ENCODE assay signal across 17 cellular contexts in the genomic region with DNA sequence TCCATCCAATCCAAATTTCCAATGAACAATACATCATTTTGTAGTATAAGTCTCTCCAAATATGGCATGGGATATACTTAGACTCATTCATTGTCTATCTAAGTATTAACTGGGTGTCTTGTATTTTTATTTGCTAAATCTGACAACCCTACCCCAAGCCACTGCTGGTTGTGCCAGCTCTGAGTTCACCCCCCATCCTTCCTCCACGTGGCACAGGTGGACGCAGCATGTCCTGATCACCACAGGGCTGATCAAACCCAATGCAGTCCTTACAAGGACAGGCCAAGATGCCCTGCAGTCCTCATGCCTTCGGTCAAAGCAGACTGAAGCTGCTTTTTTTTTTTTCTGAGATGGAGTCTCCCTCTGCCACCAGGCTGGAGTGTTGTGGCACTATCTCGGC.
A peak's percentile ranks its signal among the peaks of the same experiment; 100 is the strongest.
DNase-seq lines count a peak whose midpoint lies in the region; ATAC-seq and TF ChIP-seq lines count a peak whose summit lies in the region.
"Had no signal": no experiment of that assay in that cellular context is flagged by ENCODE, and none has a peak within 500 bp of the region (broad histone marks: within the 10 kb centered on the region; RNA-seq: fewer than 3 reads in every experiment).

No MANE protein-coding gene starts in this region.

- H3K4me3 ChIP-seq in left ventricle myocardium inferior = no peak overlapping the region
- H3K4me3 ChIP-seq in esophagus squamous epithelium = no peak overlapping the region
- no peak overlapping the region for H3K4me3 ChIP-seq in vagina
- no peak overlapping the region for H3K4me3 ChIP-seq in MM.1S (ENCODE audit: low read length)

- H3K27me3 Mint-ChIP-seq in osteocyte (ENCODE audit: unreplicated experiment) = peaks cover 3% of the 10 kb centered on the region
- H3K27me3 Mint-ChIP-seq in activated T-helper 2 cell treated with anti-CD3 and anti-CD28 coated beads, Interferon-gamma antibody, Interleukin-2, Interleukin-4, amounts not matched to agents 10 μg/mL and 5 μg/mL and 100 μg/mL, durations not matched to agents 14 hours and 24 hours and 36 hours (ENCODE audit: low read depth) = no peaks in the 10 kb centered on the region

- TF ChIP-seq CTCF in left ventricle myocardium inferior (IDR thresholded peaks at IDR 0.05; ENCODE audit: borderline replicate concordance) (no peak), esophagus squamous epithelium (IDR thresholded peaks at IDR 0.05) (no peak), osteocyte (IDR thresholded peaks at IDR 0.05) (no peak), vagina (IDR thresholded peaks at IDR 0.05) (no peak), MM.1S (IDR thresholded peaks at IDR 0.05; ENCODE audit: low read length) (no peak)

- TF ChIP-seq POLR2A in esophagus squamous epithelium (IDR thresholded peaks at IDR 0.05) = no peak
- TF ChIP-seq POLR2A in vagina (IDR thresholded peaks at IDR 0.05) = no peak

- WGBS in esophagus squamous epithelium, 2 donors = 76 to 84% methylated on average over 3 to 4 of the region's 4 CpGs

- H4K20me1 ChIP-seq in MM.1S (ENCODE audit: insufficient read depth, low read length) = no peaks in the 10 kb centered on the region

- H3K9me3 ChIP-seq in left ventricle myocardium inferior (replicated peaks) (no peaks in the 10 kb centered on the region), esophagus squamous epithelium (no peaks in the 10 kb centered on the region), vagina (no peaks in the 10 kb centered on the region), MM.1S (replicated peaks; ENCODE audit: insufficient read depth, low read length) (no peaks in the 10 kb centered on the region)

- H3K36me3 ChIP-seq in left ventricle myocardium inferior = no peaks in the 10 kb centered on the region
- no peaks in the 10 kb centered on the region for H3K36me3 ChIP-seq in esophagus squamous epithelium
- no peaks in the 10 kb centered on the region for H3K36me3 ChIP-seq in vagina
- H3K36me3 ChIP-seq in MM.1S (replicated peaks; ENCODE audit: insufficient read depth, low read length) = no peaks in the 10 kb centered on the region

- no peak overlapping the region for H3K4me3 Mint-ChIP-seq in osteocyte (ENCODE audit: unreplicated experiment)
- no peak overlapping the region for H3K4me3 Mint-ChIP-seq in activated T-helper 2 cell treated with anti-CD3 and anti-CD28 coated beads, Interferon-gamma antibody, Interleukin-2, Interleukin-4, amounts not matched to agents 10 μg/mL and 5 μg/mL and 100 μg/mL, durations not matched to agents 14 hours and 24 hours and 36 hours (ENCODE audit: low read depth)

- no peaks in the 10 kb centered on the region for H3K79me2 ChIP-seq in MM.1S (ENCODE audit: low read length)

- no peaks in the 10 kb centered on the region for H3F3A ChIP-seq in MM.1S (ENCODE audit: insufficient read depth, low read length)

- H3K36me3 Mint-ChIP-seq in osteocyte (ENCODE audit: unreplicated experiment) = no peaks in the 10 kb centered on the region
- no peaks in the 10 kb centered on the region for H3K36me3 Mint-ChIP-seq in activated T-helper 2 cell treated with anti-CD3 and anti-CD28 coated beads, Interferon-gamma antibody, Interleukin-2, Interleukin-4, amounts not matched to agents 10 μg/mL and 5 μg/mL and 100 μg/mL, durations not matched to agents 14 hours and 24 hours and 36 hours (ENCODE audit: low read depth)

- DNase-seq in left ventricle myocardium inferior (no peak), left ventricle myocardium superior (no peak), esophagus squamous epithelium (lab: John Stamatoyannopoulos, UW) (no peak), osteocyte (ENCODE audit: extremely low spot score, unreplicated experiment) (peak; percentile 63), vagina (ENCODE audit: extremely low spot score in 2 of 2) (no peak), MM.1S (no peak), OCI-M2 (lab: John Stamatoyannopoulos, UW; ENCODE audit: unreplicated experiment) (no peak)
- DNase-seq in activated T-helper 2 cell treated with anti-CD3 and anti-CD28 coated beads, Interferon-gamma antibody, Interleukin-2, Interleukin-4, amounts not matched to agents 10 μg/mL and 5 μg/mL and 100 μg/mL, durations not matched to agents 14 hours and 24 hours and 36 hours (ENCODE audit: low spot score) = no peak
- DNase-seq: IMR-90, KG1, NCI-H1048, NCI-H1417, NCI-H1694, NCI-H2029 treated with DMSO at 0.1 percent for 48 hours, NCI-H526 treated with DMSO at 0.1 percent for 48 hours had no signal

- no peaks in the 10 kb centered on the region for H3K4me1 Mint-ChIP-seq in osteocyte (ENCODE audit: unreplicated experiment)
- no peaks in the 10 kb centered on the region for H3K4me1 Mint-ChIP-seq in activated T-helper 2 cell treated with anti-CD3 and anti-CD28 coated beads, Interferon-gamma antibody, Interleukin-2, Interleukin-4, amounts not matched to agents 10 μg/mL and 5 μg/mL and 100 μg/mL, durations not matched to agents 14 hours and 24 hours and 36 hours (ENCODE audit: low read depth)

- H3K4me2 ChIP-seq in MM.1S (ENCODE audit: low read depth, low read length) = no peak overlapping the region

- no peaks in the 10 kb centered on the region for H3K9me2 ChIP-seq in MM.1S (replicated peaks; ENCODE audit: insufficient read depth, low read length)

- H3K9me3 Mint-ChIP-seq in osteocyte (ENCODE audit: unreplicated experiment) = no peaks in the 10 kb centered on the region
- no peaks in the 10 kb centered on the region for H3K9me3 Mint-ChIP-seq in activated T-helper 2 cell treated with anti-CD3 and anti-CD28 coated beads, Interferon-gamma antibody, Interleukin-2, Interleukin-4, amounts not matched to agents 10 μg/mL and 5 μg/mL and 100 μg/mL, durations not matched to agents 14 hours and 24 hours and 36 hours

- no peak overlapping the region for H2AFZ ChIP-seq in MM.1S (ENCODE audit: low read length)

- peaks cover 29% of the 10 kb centered on the region for H3K4me1 ChIP-seq in left ventricle myocardium inferior
- peaks cover 6 to 69% (median 33%) of the 10 kb centered on the region in 3 donors for H3K4me1 ChIP-seq in esophagus squamous epithelium
- H3K4me1 ChIP-seq in vagina = peaks cover 51% of the 10 kb centered on the region
- no peaks in the 10 kb centered on the region for H3K4me1 ChIP-seq in MM.1S (ENCODE audit: low read length)

- intact Hi-C loops in left ventricle myocardium inferior (cut with micrococcal nuclease) = no loop called here
- intact Hi-C loops in left ventricle myocardium superior (cut with micrococcal nuclease) = no loop called here
- intact Hi-C loops in esophagus squamous epithelium (cut with DNase I) = loop anchor here (10.0 kb wide), 1 partner anchor 341 kb away; no protein-coding TSS in a partner anchor
- intact Hi-C loops in vagina (cut with DNase I) = loop anchor here (10.0 kb wide), 1 partner anchor 191 kb away; the partner anchor contains the start of gene TIMP3
- intact Hi-C loops in activated T-helper 2 cell treated with anti-CD3 and anti-CD28 coated beads, Interferon-gamma antibody, Interleukin-2, Interleukin-4, amounts not matched to agents 10 μg/mL and 5 μg/mL and 100 μg/mL, durations not matched to agents 14 hours and 24 hours and 36 hours (cut with micrococcal nuclease) = no loop called here

- no peak overlapping the region for H3K9ac ChIP-seq in MM.1S (ENCODE audit: low read length)

- peak overlapping the region; percentile 52 for H3K27ac ChIP-seq in left ventricle myocardium inferior (replicated peaks)
- H3K27ac ChIP-seq in esophagus squamous epithelium = peak overlapping the region in 3 of 4 donors; percentile 59 to 73 (median 71)
- H3K27ac ChIP-seq in vagina = peak overlapping the region; percentile 61
- no peak overlapping the region for H3K27ac ChIP-seq in MM.1S (ENCODE audit: low read length)

- no peaks in the 10 kb centered on the region for H3K27me3 ChIP-seq in left ventricle myocardium inferior (ENCODE audit: low read depth)
- no peaks in the 10 kb centered on the region for H3K27me3 ChIP-seq in esophagus squamous epithelium
- H3K27me3 ChIP-seq in vagina = no peaks in the 10 kb centered on the region
- H3K27me3 ChIP-seq in MM.1S (replicated peaks; ENCODE audit: insufficient read depth, low read length) = no peaks in the 10 kb centered on the region

- no peak for ATAC-seq in left ventricle myocardium superior
- ATAC-seq: HCT116, Panc1 had no signal

- no peak overlapping the region for H3K27ac Mint-ChIP-seq in osteocyte (ENCODE audit: unreplicated experiment)
- no peak overlapping the region for H3K27ac Mint-ChIP-seq in activated T-helper 2 cell treated with anti-CD3 and anti-CD28 coated beads, Interferon-gamma antibody, Interleukin-2, Interleukin-4, amounts not matched to agents 10 μg/mL and 5 μg/mL and 100 μg/mL, durations not matched to agents 14 hours and 24 hours and 36 hours

Comparison
In these comparisons a context has a peak if more than half of its experiments do, and no peak if none do; other contexts are left out.
1. intact Hi-C loops: an anchor here in esophagus squamous epithelium (10.0 kb wide) and vagina (10.0 kb wide); none called in left ventricle myocardium inferior, left ventricle myocardium superior and activated T-helper 2 cell treated with anti-CD3 and anti-CD28 coated beads, Interferon-gamma antibody, Interleukin-2, Interleukin-4, amounts not matched to agents 10 μg/mL and 5 μg/mL and 100 μg/mL, durations not matched to agents 14 hours and 24 hours and 36 hours.